Comparison of ENCODE assay signal across 1 cellular context in the genomic region with DNA sequence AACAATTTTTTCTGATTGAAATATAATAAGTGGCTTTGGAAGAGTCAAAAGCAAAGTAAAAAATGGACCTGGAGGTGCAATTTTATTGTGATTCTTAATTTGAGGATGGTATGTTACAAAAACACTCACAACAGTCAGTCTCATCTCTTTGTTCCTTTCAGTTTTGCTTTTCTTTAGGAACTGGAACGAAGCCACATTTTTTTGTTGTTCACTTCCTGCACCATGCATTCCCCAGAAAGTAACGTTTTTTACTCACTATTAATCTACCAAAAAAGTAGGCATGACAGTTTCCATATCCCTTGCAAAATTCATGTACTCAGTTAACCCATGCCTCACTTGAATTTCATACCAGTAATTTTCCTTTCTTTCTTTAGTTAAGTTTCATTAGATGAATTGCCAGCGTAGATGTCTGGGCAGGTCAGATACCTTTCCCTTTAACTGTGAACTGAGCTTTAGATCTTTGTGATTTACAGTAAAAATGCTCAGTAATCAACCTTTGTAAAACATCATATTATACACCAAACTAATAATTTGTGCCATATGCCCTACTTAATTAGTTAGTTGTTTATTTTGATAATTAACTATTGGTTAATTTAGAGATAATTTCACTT.
TF ChIP-seq lines count a peak whose summit lies in the region.

No MANE protein-coding gene starts in this region.

TF ChIP-seq in SK-N-SH, 30 proteins besides CTCF, POLR2A, EP300 and RAD21 (continued from another document):
- TF ChIP-seq, protein P1, sequence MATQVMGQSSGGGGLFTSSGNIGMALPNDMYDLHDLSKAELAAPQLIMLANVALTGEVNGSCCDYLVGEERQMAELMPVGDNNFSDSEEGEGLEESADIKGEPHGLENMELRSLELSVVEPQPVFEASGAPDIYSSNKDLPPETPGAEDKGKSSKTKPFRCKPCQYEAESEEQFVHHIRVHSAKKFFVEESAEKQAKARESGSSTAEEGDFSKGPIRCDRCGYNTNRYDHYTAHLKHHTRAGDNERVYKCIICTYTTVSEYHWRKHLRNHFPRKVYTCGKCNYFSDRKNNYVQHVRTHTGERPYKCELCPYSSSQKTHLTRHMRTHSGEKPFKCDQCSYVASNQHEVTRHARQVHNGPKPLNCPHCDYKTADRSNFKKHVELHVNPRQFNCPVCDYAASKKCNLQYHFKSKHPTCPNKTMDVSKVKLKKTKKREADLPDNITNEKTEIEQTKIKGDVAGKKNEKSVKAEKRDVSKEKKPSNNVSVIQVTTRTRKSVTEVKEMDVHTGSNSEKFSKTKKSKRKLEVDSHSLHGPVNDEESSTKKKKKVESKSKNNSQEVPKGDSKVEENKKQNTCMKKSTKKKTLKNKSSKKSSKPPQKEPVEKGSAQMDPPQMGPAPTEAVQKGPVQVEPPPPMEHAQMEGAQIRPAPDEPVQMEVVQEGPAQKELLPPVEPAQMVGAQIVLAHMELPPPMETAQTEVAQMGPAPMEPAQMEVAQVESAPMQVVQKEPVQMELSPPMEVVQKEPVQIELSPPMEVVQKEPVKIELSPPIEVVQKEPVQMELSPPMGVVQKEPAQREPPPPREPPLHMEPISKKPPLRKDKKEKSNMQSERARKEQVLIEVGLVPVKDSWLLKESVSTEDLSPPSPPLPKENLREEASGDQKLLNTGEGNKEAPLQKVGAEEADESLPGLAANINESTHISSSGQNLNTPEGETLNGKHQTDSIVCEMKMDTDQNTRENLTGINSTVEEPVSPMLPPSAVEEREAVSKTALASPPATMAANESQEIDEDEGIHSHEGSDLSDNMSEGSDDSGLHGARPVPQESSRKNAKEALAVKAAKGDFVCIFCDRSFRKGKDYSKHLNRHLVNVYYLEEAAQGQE (IDR thresholded peaks at IDR 0.05; ENCODE audit: low read depth, low read length), result no peak
- TF ChIP-seq NFIC (IDR thresholded peaks at IDR 0.05; ENCODE audit: borderline replicate concordance), result peak; percentile 67
- TF ChIP-seq, protein P2, sequence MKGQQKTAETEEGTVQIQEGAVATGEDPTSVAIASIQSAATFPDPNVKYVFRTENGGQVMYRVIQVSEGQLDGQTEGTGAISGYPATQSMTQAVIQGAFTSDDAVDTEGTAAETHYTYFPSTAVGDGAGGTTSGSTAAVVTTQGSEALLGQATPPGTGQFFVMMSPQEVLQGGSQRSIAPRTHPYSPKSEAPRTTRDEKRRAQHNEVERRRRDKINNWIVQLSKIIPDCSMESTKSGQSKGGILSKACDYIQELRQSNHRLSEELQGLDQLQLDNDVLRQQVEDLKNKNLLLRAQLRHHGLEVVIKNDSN (IDR thresholded peaks at IDR 0.05; ENCODE audit: borderline replicate concordance, low read depth), result no peak
- TF ChIP-seq RCOR1 (IDR thresholded peaks at IDR 0.05; ENCODE audit: low read length), result no peak
- TF ChIP-seq, protein P3, sequence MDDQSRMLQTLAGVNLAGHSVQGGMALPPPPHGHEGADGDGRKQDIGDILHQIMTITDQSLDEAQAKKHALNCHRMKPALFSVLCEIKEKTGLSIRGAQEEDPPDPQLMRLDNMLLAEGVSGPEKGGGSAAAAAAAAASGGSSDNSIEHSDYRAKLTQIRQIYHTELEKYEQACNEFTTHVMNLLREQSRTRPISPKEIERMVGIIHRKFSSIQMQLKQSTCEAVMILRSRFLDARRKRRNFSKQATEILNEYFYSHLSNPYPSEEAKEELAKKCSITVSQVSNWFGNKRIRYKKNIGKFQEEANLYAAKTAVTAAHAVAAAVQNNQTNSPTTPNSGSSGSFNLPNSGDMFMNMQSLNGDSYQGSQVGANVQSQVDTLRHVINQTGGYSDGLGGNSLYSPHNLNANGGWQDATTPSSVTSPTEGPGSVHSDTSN (IDR thresholded peaks at IDR 0.05), result peak; percentile 47
- TF ChIP-seq, protein P4, sequence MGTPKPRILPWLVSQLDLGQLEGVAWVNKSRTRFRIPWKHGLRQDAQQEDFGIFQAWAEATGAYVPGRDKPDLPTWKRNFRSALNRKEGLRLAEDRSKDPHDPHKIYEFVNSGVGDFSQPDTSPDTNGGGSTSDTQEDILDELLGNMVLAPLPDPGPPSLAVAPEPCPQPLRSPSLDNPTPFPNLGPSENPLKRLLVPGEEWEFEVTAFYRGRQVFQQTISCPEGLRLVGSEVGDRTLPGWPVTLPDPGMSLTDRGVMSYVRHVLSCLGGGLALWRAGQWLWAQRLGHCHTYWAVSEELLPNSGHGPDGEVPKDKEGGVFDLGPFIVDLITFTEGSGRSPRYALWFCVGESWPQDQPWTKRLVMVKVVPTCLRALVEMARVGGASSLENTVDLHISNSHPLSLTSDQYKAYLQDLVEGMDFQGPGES (IDR thresholded peaks at IDR 0.05; ENCODE audit: low read depth, low read length), result no peak
- no peak for TF ChIP-seq MXI1 (IDR thresholded peaks at IDR 0.05; ENCODE audit: low read depth, low read length)
- no peak for TF ChIP-seq TAF1 (IDR thresholded peaks at IDR 0.05; ENCODE audit: borderline replicate concordance, low read depth, low read length)
- TF ChIP-seq GABPA (IDR thresholded peaks at IDR 0.05; ENCODE audit: low read depth), result no peak
- TF ChIP-seq YY1 (IDR thresholded peaks at IDR 0.05; ENCODE audit: low read depth), result no peak
- TF ChIP-seq SMC3 (IDR thresholded peaks at IDR 0.05; ENCODE audit: low read depth, low read length), result no peak
- TF ChIP-seq TCF12 (IDR thresholded peaks at IDR 0.05), result 0 out of 2 replicates have a peak, but pooled peaks have one; percentile 7
- no peak for TF ChIP-seq RFX5 (IDR thresholded peaks at IDR 0.05; ENCODE audit: low read length)
